In the genomic region with DNA sequence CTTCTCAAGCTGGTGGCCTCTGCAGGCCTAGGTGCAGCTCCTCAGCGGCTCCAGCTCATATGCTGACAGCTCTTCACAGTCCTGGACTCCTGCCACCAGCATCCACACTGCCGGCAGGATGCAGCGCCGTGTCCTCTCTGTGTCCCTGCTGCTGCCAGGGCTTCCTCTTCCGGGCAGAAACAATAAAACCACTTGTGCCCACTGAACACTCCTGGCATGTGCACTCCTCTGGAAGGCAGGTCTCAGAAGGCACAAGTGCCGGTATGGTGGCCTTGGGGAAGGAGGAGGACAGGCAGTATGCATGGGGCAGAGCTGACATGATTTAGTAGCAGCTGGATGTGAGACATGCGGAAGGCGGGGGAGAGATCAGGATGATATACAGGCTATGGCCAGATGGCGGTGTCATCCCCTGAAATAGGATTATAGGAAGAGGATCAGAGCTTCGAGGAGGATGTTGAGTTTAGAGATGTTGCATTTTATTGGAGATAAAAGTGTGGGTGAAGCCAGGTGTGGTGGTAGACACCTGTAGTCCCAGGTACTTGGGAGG, we compare ENCODE assay signal across 1 cellular context.
A peak's percentile ranks its signal among the peaks of the same experiment; 100 is the strongest.
TF ChIP-seq lines count a peak whose summit lies in the region.

No MANE protein-coding gene starts in this region.

TF ChIP-seq in K562, 482 proteins besides CTCF, POLR2A, EP300 and RAD21 (continued from another document):
- TF ChIP-seq, protein P1, sequence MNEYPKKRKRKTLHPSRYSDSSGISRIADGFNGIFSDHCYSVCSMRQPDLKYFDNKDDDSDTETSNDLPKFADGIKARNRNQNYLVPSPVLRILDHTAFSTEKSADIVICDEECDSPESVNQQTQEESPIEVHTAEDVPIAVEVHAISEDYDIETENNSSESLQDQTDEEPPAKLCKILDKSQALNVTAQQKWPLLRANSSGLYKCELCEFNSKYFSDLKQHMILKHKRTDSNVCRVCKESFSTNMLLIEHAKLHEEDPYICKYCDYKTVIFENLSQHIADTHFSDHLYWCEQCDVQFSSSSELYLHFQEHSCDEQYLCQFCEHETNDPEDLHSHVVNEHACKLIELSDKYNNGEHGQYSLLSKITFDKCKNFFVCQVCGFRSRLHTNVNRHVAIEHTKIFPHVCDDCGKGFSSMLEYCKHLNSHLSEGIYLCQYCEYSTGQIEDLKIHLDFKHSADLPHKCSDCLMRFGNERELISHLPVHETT (CRISPR knock-in tag; conservative IDR thresholded peaks at IDR 0.05 in 1 of 2, IDR thresholded peaks at IDR 0.05 in 1 of 2) = 0 out of 4 replicates have a peak, but pooled peaks of 1 of the 2 experiments have one; percentile 51
- TF ChIP-seq TEAD2 (tag; IDR thresholded peaks at IDR 0.05) (no peak), GABPA (tag; conservative IDR thresholded peaks at IDR 0.05; ENCODE audit: low read depth) (0 out of 2 replicates have a peak, but pooled peaks have one; percentile 30), ETV1 (tag; conservative IDR thresholded peaks at IDR 0.05; ENCODE audit: low read depth) (peak; percentile 77), ZC3H4 (CRISPR knock-in tag; IDR thresholded peaks at IDR 0.05; ENCODE audit: borderline replicate concordance) (no peak), MXI1 (IDR thresholded peaks at IDR 0.05; ENCODE audit: low read depth, low read length) (0 out of 2 replicates have a peak, but pooled peaks have one; percentile 24), TAF1 (IDR thresholded peaks at IDR 0.05; ENCODE audit: control insufficient read depth, extremely low read depth, insufficient read depth, low read length, severe bottlenecking) (no peak), CC2D1A (IDR thresholded peaks at IDR 0.05) (peak; percentile 33; the same call in 1 of the 2 replicates), TBL1XR1 (IDR thresholded peaks at IDR 0.05; ENCODE audit: low read length in 2 of 2) (peak in 1 of 2 experiments; percentile 63; a peak in 2 of 4 replicates), TOE1 (IDR thresholded peaks at IDR 0.05; ENCODE audit: borderline replicate concordance) (0 out of 2 replicates have a peak, but pooled peaks have one; percentile 31), TOE1 (CRISPR knock-in tag; IDR thresholded peaks at IDR 0.05; ENCODE audit: borderline replicate concordance, low read depth) (no peak), BCOR (IDR thresholded peaks at IDR 0.05) (0 out of 2 replicates have a peak, but pooled peaks have one; percentile 43), FOXK2 (conservative IDR thresholded peaks at IDR 0.05 in 1 of 2, IDR thresholded peaks at IDR 0.05 in 1 of 2; ENCODE audit: low read depth in 2 of 2) (peak in 1 of 2 experiments; percentile 51; a peak in 2 of 4 replicates), NEUROD1 (IDR thresholded peaks at IDR 0.05; ENCODE audit: borderline replicate concordance, low read depth, low read length, partially characterized antibody) (no peak), ZNF551 (CRISPR knock-in tag; IDR thresholded peaks at IDR 0.05) (no peak), KLF16 (IDR thresholded peaks at IDR 0.05) (peak; percentile 75), SOX6 (IDR thresholded peaks at IDR 0.05) (peak; percentile 51; the same call in 1 of the 2 replicates), CBFA2T2 (conservative IDR thresholded peaks at IDR 0.05) (peak; percentile 67), ARID2 (IDR thresholded peaks at IDR 0.05) (no peak), MYC (IDR thresholded peaks at IDR 0.05; ENCODE audit: low read depth, low read length) (peak; percentile 46; the same call in 1 of the 2 replicates), MYC (CRISPR knock-in tag; IDR thresholded peaks at IDR 0.05; ENCODE audit: borderline replicate concordance, low read depth) (no peak), ELF4 (CRISPR knock-in tag; IDR thresholded peaks at IDR 0.05) (0 out of 2 replicates have a peak, but pooled peaks have one; percentile 30), CBX3 (IDR thresholded peaks at IDR 0.05; ENCODE audit: borderline replicate concordance in 1 of 2, low read length in 2 of 2) (peak in 1 of 2 experiments; percentile 43; a peak in 1 of 3 replicates), SP1 (CRISPR knock-in tag; IDR thresholded peaks at IDR 0.05) (peak; percentile 53; the same call in 1 of the 2 replicates), ATF7 (IDR thresholded peaks at IDR 0.05) (0 out of 2 replicates have a peak, but pooled peaks have one; percentile 29), ZEB2 (IDR thresholded peaks at IDR 0.05) (peak; percentile 94), SMC3 (conservative IDR thresholded peaks at IDR 0.05; ENCODE audit: insufficient read depth, low read depth, low read length) (peak; percentile 52), NRF1 (conservative IDR thresholded peaks at IDR 0.05 in 1 of 2, IDR thresholded peaks at IDR 0.05 in 1 of 2) (peak; percentile 15 to 26; a peak in 2 of 4 replicates), MEF2D (tag; conservative IDR thresholded peaks at IDR 0.05; ENCODE audit: low read depth) (peak; percentile 44; the same call in 1 of the 2 replicates), MAFK (IDR thresholded peaks at IDR 0.05; ENCODE audit: low read length) (0 out of 2 replicates have a peak, but pooled peaks have one; percentile 15)
- TF ChIP-seq, protein P2, sequence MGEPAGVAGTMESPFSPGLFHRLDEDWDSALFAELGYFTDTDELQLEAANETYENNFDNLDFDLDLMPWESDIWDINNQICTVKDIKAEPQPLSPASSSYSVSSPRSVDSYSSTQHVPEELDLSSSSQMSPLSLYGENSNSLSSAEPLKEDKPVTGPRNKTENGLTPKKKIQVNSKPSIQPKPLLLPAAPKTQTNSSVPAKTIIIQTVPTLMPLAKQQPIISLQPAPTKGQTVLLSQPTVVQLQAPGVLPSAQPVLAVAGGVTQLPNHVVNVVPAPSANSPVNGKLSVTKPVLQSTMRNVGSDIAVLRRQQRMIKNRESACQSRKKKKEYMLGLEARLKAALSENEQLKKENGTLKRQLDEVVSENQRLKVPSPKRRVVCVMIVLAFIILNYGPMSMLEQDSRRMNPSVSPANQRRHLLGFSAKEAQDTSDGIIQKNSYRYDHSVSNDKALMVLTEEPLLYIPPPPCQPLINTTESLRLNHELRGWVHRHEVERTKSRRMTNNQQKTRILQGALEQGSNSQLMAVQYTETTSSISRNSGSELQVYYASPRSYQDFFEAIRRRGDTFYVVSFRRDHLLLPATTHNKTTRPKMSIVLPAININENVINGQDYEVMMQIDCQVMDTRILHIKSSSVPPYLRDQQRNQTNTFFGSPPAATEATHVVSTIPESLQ (CRISPR knock-in tag; IDR thresholded peaks at IDR 0.05) = no peak
- TF ChIP-seq, protein P3, sequence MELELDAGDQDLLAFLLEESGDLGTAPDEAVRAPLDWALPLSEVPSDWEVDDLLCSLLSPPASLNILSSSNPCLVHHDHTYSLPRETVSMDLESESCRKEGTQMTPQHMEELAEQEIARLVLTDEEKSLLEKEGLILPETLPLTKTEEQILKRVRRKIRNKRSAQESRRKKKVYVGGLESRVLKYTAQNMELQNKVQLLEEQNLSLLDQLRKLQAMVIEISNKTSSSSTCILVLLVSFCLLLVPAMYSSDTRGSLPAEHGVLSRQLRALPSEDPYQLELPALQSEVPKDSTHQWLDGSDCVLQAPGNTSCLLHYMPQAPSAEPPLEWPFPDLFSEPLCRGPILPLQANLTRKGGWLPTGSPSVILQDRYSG (tag; conservative IDR thresholded peaks at IDR 0.05; ENCODE audit: low read depth) = no peak
- TF ChIP-seq, protein P4, sequence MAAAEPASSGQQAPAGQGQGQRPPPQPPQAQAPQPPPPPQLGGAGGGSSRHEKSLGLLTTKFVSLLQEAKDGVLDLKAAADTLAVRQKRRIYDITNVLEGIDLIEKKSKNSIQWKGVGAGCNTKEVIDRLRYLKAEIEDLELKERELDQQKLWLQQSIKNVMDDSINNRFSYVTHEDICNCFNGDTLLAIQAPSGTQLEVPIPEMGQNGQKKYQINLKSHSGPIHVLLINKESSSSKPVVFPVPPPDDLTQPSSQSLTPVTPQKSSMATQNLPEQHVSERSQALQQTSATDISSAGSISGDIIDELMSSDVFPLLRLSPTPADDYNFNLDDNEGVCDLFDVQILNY (CRISPR knock-in tag; IDR thresholded peaks at IDR 0.05) = 0 out of 2 replicates have a peak, but pooled peaks have one; percentile 14
- TF ChIP-seq, protein P5, sequence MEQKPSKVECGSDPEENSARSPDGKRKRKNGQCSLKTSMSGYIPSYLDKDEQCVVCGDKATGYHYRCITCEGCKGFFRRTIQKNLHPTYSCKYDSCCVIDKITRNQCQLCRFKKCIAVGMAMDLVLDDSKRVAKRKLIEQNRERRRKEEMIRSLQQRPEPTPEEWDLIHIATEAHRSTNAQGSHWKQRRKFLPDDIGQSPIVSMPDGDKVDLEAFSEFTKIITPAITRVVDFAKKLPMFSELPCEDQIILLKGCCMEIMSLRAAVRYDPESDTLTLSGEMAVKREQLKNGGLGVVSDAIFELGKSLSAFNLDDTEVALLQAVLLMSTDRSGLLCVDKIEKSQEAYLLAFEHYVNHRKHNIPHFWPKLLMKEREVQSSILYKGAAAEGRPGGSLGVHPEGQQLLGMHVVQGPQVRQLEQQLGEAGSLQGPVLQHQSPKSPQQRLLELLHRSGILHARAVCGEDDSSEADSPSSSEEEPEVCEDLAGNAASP (IDR thresholded peaks at IDR 0.05) = no peak
- TF ChIP-seq, protein P6, sequence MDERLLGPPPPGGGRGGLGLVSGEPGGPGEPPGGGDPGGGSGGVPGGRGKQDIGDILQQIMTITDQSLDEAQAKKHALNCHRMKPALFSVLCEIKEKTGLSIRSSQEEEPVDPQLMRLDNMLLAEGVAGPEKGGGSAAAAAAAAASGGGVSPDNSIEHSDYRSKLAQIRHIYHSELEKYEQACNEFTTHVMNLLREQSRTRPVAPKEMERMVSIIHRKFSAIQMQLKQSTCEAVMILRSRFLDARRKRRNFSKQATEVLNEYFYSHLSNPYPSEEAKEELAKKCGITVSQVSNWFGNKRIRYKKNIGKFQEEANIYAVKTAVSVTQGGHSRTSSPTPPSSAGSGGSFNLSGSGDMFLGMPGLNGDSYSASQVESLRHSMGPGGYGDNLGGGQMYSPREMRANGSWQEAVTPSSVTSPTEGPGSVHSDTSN (CRISPR knock-in tag; IDR thresholded peaks at IDR 0.05; ENCODE audit: low read depth) = peak; percentile 81
- TF ChIP-seq, protein P6 (tag; conservative IDR thresholded peaks at IDR 0.05; ENCODE audit: low read depth) = peak; percentile 99
- TF ChIP-seq, protein P7, sequence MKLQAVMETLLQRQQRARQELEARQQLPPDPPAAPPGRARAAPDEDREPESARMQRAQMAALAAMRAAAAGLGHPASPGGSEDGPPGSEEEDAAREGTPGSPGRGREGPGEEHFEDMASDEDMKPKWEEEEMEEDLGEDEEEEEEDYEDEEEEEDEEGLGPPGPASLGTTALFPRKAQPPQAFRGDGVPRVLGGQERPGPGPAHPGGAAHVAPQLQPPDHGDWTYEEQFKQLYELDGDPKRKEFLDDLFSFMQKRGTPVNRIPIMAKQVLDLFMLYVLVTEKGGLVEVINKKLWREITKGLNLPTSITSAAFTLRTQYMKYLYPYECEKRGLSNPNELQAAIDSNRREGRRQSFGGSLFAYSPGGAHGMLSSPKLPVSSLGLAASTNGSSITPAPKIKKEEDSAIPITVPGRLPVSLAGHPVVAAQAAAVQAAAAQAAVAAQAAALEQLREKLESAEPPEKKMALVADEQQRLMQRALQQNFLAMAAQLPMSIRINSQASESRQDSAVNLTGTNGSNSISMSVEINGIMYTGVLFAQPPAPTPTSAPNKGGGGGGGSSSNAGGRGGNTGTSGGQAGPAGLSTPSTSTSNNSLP (IDR thresholded peaks at IDR 0.05; ENCODE audit: borderline replicate concordance, low read depth, low read length) = peak; percentile 77; the same call in 1 of the 2 replicates
